33 cellular contexts compared by ENCODE assay signal in the genomic region with DNA sequence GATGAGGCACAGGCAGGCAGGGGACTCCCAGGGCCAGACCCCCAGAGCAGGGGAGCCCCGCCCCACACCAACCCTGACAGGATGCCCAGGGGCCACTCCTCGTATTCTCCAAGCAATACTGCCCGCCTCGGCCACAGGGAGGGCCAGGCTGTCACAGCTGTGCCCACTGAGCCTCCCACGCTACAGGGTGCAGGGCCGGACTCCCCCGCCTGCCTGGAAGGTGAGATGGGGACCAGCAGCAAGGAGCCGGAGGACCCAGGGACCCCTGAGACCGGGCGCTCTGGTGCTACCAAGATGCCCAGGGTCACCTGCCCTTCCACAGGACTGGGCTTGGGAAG.
"Had no signal": no experiment of that assay in that cellular context is flagged by ENCODE, and none has a peak within 500 bp of the region (broad histone marks: within the 10 kb centered on the region; RNA-seq: fewer than 3 reads in every experiment).

No MANE protein-coding gene starts in this region.

- DNase-seq: activated B cell treated with CpG ODN at 0.5 μM for 24 hours; activated CD4-positive, alpha-beta memory T cell treated with anti-CD3 and anti-CD28 coated beads for 36 hours; activated CD4-positive, alpha-beta T cell treated with anti-CD3 and anti-CD28 coated beads for 4 hours; activated CD4-positive, alpha-beta T cell treated with anti-CD3 and anti-CD28 coated beads, Interleukin-2, amount 10 ng/mL, durations not matched to agents 24 days and 14 days; activated CD4-positive, alpha-beta T cell treated with anti-CD3 and anti-CD28 coated beads, Interleukin-2, amount 50 U/mL, for 1 hour; activated CD4-positive, alpha-beta T cell treated with anti-CD3 and anti-CD28 coated beads, Interleukin-2, amount 50 U/mL, for 4 hours; activated CD4-positive, CD25-positive, alpha-beta regulatory T cell treated with anti-CD3 and anti-CD28 coated beads, Interleukin-2, amount 50 U/mL, for 72 hours; activated CD8-positive, alpha-beta memory T cell treated with anti-CD3 and anti-CD28 coated beads, Interleukin-2, amount 50 U/mL, for 4 hours; activated CD8-positive, alpha-beta T cell treated with anti-CD3 and anti-CD28 coated beads for 36 hours; activated effector memory CD4-positive, alpha-beta T cell treated with anti-CD3 and anti-CD28 coated beads, Interleukin-2, amount 50 U/mL, for 16 hours; activated gamma-delta T cell treated with Interleukin-2 at 50 U/mL for 16 hours; activated naive CD4-positive, alpha-beta T cell; activated naive CD4-positive, alpha-beta T cell treated with anti-CD3 and anti-CD28 coated beads for 36 hours; activated naive CD4-positive, alpha-beta T cell treated with anti-CD3 and anti-CD28 coated beads, Interleukin-2, amount 50 U/mL, for 16 hours; activated naive CD8-positive, alpha-beta T cell treated with anti-CD3 and anti-CD28 coated beads for 36 hours; activated T-cell treated with anti-CD3 and anti-CD28 coated beads for 4 hours; activated T-cell treated with anti-CD3 and anti-CD28 coated beads, Interleukin-2, amount 50 U/mL, for 1 hour; activated T-cell treated with anti-CD3 and anti-CD28 coated beads, Interleukin-2, amount 50 U/mL, for 4 hours; activated T-cell treated with anti-CD3 and anti-CD28 coated beads, Interleukin-2, amount 50 U/mL, for 72 hours; adrenal gland; amniotic stem cell; aorta; body of pancreas; brain microvascular endothelial cell; central memory CD4-positive, alpha-beta T cell; T-helper 2 cell; T-helper 9 cell had no signal

- H3K4me1 ChIP-seq: adrenal gland, breast epithelium had no signal

- H3K9me3 ChIP-seq: adrenal gland, body of pancreas, breast epithelium had no signal

- H3K27ac ChIP-seq: adrenal gland, body of pancreas, brain microvascular endothelial cell, breast epithelium, VCaP had no signal

- H3K36me3 ChIP-seq: adrenal gland, breast epithelium had no signal

- ATAC-seq: activated CD8-positive, alpha-beta T cell treated with anti-CD3 and anti-CD28 coated beads for 36 hours; activated naive CD4-positive, alpha-beta T cell treated with anti-CD3 and anti-CD28 coated beads, Interleukin-2, amount 50 U/mL, for 72 hours; activated T-cell treated with anti-CD3 and anti-CD28 coated beads, Interleukin-2, amount 50 U/mL, for 4 hours; activated T-cell treated with anti-CD3 and anti-CD28 coated beads, Interleukin-2, amount 50 U/mL, for 72 hours; activated T-helper 17 cell treated with anti-CD3 and anti-CD28 coated beads, Interleukin-2, amount 50 U/mL, for 72 hours; body of pancreas had no signal

- H3K27me3 ChIP-seq: brain microvascular endothelial cell had no signal

- FAIRE-seq: astrocyte, TTC549 had no signal

- H3K4me3 ChIP-seq: adrenal gland, body of pancreas, breast epithelium had no signal
